In the genomic region with DNA sequence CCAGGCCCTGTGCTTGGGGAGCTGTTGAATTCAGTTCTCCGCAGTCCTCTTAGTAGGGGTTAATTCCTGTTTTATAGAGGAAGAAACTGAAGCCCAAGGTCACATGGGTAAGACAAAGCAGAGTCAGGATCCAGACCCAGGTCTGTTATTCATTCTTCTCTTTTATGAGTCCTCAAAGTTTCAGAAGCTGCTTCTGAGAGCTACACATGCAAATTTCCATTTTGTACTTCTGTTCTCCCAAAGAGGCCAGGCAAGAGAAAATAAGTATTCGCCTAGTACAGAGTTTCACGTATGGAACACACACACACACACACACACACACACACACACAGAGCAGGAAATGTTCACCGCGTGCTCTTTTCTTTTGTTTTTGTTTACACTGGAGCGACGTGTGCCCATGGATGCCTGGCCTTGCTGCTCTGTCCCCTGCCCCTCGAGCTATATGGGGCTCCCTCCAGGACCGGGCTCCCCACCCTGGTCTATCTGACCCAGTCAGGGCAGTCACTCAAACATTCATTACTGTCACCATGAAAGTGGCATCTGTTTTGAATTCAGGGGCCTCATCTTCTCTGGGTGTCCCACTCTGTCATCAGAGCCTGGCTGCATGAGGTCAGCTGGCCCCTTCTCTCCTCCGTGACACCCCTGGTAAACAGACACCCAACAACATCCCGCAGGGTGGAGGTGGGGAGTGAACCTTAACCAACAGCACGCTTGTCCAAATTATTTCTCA, we compare ENCODE assay signal across 8 cellular contexts.
DNase-seq lines count a peak whose midpoint lies in the region; ATAC-seq and TF ChIP-seq lines count a peak whose summit lies in the region.

No MANE protein-coding gene starts in this region.

- peak overlapping the region in 1 of 2 donors; percentile 42 for H3K9ac ChIP-seq in colonic mucosa (ENCODE audit: low read depth in 2 of 2, low read length in 2 of 2)

- intact Hi-C loops in colonic mucosa (cut with DNase I), result no loop called here
- intact Hi-C loops in spleen (cut with DNase I; ENCODE audit: low total_unique reads), result no loop called here

- no peak for TF ChIP-seq POLR2A in spleen (IDR thresholded peaks at IDR 0.05)

- peak; percentile 24 to 57 for ATAC-seq in CD4-positive, CD25-positive, alpha-beta regulatory T cell (ENCODE audit: low read depth in 2 of 2)
- ATAC-seq in GM19452 (IDR thresholded peaks at IDR 0.05; ENCODE audit: unreplicated experiment) (peak; percentile 93), HG03354 (IDR thresholded peaks at IDR 0.05; ENCODE audit: poor library complexity, severe bottlenecking, unreplicated experiment) (peak; percentile 90)

- H3K4me1 ChIP-seq in CD4-positive, CD25-positive, alpha-beta regulatory T cell (ENCODE audit: control insufficient read depth, insufficient read depth, low read length, poor library complexity, severe bottlenecking), result no peaks in the 10 kb centered on the region
- H3K4me1 ChIP-seq in colonic mucosa (peaks cover 26% of the 10 kb centered on the region), spleen (peaks cover 43 to 98% (median 84%) of the 10 kb centered on the region in 6 donors)

- H3K36me3 Mint-ChIP-seq in CD4-positive, CD25-positive, alpha-beta regulatory T cell, result no peaks in the 10 kb centered on the region

- no peak overlapping the region for H3K27ac Mint-ChIP-seq in CD4-positive, CD25-positive, alpha-beta regulatory T cell

- H3K36me3 ChIP-seq in CD4-positive, CD25-positive, alpha-beta regulatory T cell (ENCODE audit: control insufficient read depth, insufficient read depth, low read length), result no peaks in the 10 kb centered on the region
- no peaks in the 10 kb centered on the region for H3K36me3 ChIP-seq in colonic mucosa
- peaks cover 0 to 2% (median 0%) of the 10 kb centered on the region in 6 donors for H3K36me3 ChIP-seq in spleen

- DNase-seq in CD4-positive, CD25-positive, alpha-beta regulatory T cell, result no peak
- DNase-seq in colonic mucosa (no peak), spleen (peak; percentile 74), C1 segment of cervical spinal cord (lab: John Stamatoyannopoulos, UW) (no peak), iPS-NIHi7 (ENCODE audit: extremely low spot score) (no peak), HCEC 1CT (no peak)

- peaks cover 0 to 4% (median 0%) of the 10 kb centered on the region in 7 donors for H3K9me3 Mint-ChIP-seq in CD4-positive, CD25-positive, alpha-beta regulatory T cell

- 31 to 37% (median 36%) methylated on average over 12 of the region's 12 CpGs for WGBS in spleen, 5 donors

- peaks cover 4% of the 10 kb centered on the region for H3K27me3 Mint-ChIP-seq in CD4-positive, CD25-positive, alpha-beta regulatory T cell

- peaks cover 0 to 3% (median 0%) of the 10 kb centered on the region in 4 donors for H3K4me1 Mint-ChIP-seq in CD4-positive, CD25-positive, alpha-beta regulatory T cell

- no peak overlapping the region for H3K4me3 Mint-ChIP-seq in CD4-positive, CD25-positive, alpha-beta regulatory T cell

- H3K4me3 ChIP-seq in CD4-positive, CD25-positive, alpha-beta regulatory T cell (ENCODE audit: low read depth, low read length), result no peak overlapping the region
- H3K4me3 ChIP-seq in colonic mucosa (no peak overlapping the region), spleen (no peak overlapping the region)

- H3K9me3 ChIP-seq in CD4-positive, CD25-positive, alpha-beta regulatory T cell (ENCODE audit: control insufficient read depth in 2 of 2, low read length in 2 of 2), result no peaks in the 10 kb centered on the region
- no peaks in the 10 kb centered on the region for H3K9me3 ChIP-seq in colonic mucosa
- no peaks in the 10 kb centered on the region for H3K9me3 ChIP-seq in spleen

- no peak overlapping the region for H3K27ac ChIP-seq in CD4-positive, CD25-positive, alpha-beta regulatory T cell (ENCODE audit: insufficient read depth, low read length, poor library complexity, severe bottlenecking)
- H3K27ac ChIP-seq in colonic mucosa (peak overlapping the region; percentile 53), spleen (peak overlapping the region; percentile 10 to 85 (median 74))

- H3K27me3 ChIP-seq in CD4-positive, CD25-positive, alpha-beta regulatory T cell (ENCODE audit: control insufficient read depth, insufficient read depth, low read length), result no peaks in the 10 kb centered on the region
- H3K27me3 ChIP-seq in colonic mucosa (no peaks in the 10 kb centered on the region), spleen (replicated peaks in 1 of 7) (no peaks in the 10 kb centered on the region)

- TF ChIP-seq CTCF in colonic mucosa (IDR thresholded peaks at IDR 0.05) (no peak), spleen (IDR thresholded peaks at IDR 0.05 in 8 of 11, conservative IDR thresholded peaks at IDR 0.05 in 3 of 11) (no peak)

Comparison
In these comparisons a context has a peak if more than half of its experiments do, and no peak if none do; other contexts are left out.
1. ATAC-seq: peak in every context shown above with its lines; median percentile 93 in GM19452; 90 in HG03354; 40 in CD4-positive, CD25-positive, alpha-beta regulatory T cell.